Comparison of ENCODE assay signal across 24 cellular contexts in genomic region chr7:116329845-116330503, GRCh38.
DNase-seq lines count a peak whose midpoint lies in the region; ATAC-seq and TF ChIP-seq lines count a peak whose summit lies in the region.
"Had no signal": no experiment of that assay in that cellular context is flagged by ENCODE, and none has a peak within 500 bp of the region (broad histone marks: within the 10 kb centered on the region; RNA-seq: fewer than 3 reads in every experiment).

No MANE protein-coding gene starts in this region.

- no peaks in the 10 kb centered on the region for H4K20me1 ChIP-seq in SK-N-SH (ENCODE audit: insufficient read depth)

- TF ChIP-seq RAD21 in SK-N-SH (IDR thresholded peaks at IDR 0.05; ENCODE audit: low read length) = no peak

- peak; percentile 45 for ATAC-seq in SK-N-SH treated with all-trans-retinoic acid at 6 μM for 48 hours
- peak; percentile 59 for ATAC-seq in aorta (ENCODE audit: low FRiP score)
- no peak for ATAC-seq in gastrocnemius medialis
- ATAC-seq: activated T-cell treated with anti-CD3 and anti-CD28 coated beads, Interleukin-2, amount 50 U/mL, for 4 hours; HCT116; natural killer cell; pancreas; right lobe of liver had no signal

- H3K27ac ChIP-seq in SK-N-SH (ENCODE audit: low read depth in 2 of 2, low read length in 1 of 2) = peak overlapping the region in 1 of 2 experiments; percentile 41; a peak in 1 of 4 replicates
- no peak overlapping the region for H3K27ac ChIP-seq in aorta (ENCODE audit: low read depth in 1 of 2, low read length in 2 of 2)
- H3K27ac ChIP-seq in gastrocnemius medialis = peak overlapping the region in 1 of 4 donors; percentile 39
- H3K27ac ChIP-seq: 22Rv1, cardiac muscle cell, KMS-11, pancreas, right lobe of liver had no signal

- no peaks in the 10 kb centered on the region for H3K9me2 ChIP-seq in SK-N-SH

- no peaks in the 10 kb centered on the region for H3K36me3 Mint-ChIP-seq in osteocyte (ENCODE audit: unreplicated experiment)
- H3K36me3 Mint-ChIP-seq: CD8-positive, alpha-beta memory T cell; natural killer cell had no signal

- H3K9me3 ChIP-seq in SK-N-SH (no peaks in the 10 kb centered on the region), aorta (ENCODE audit: control insufficient read depth, low read length) (no peaks in the 10 kb centered on the region), gastrocnemius medialis (no peaks in the 10 kb centered on the region)
- H3K9me3 ChIP-seq: pancreas, right lobe of liver had no signal

- in situ Hi-C loops in gastrocnemius medialis (cut with MboI; ENCODE audit: low sequenced_read_pairs in 4 of 4) = loop anchor here in 1 of 4 donors (5.0 kb wide), 1 partner anchor 63 kb away; no protein-coding TSS in a partner anchor

- H3K4me1 Mint-ChIP-seq in osteocyte (ENCODE audit: unreplicated experiment) = peaks cover 46% of the 10 kb centered on the region
- H3K4me1 Mint-ChIP-seq: CD8-positive, alpha-beta memory T cell; natural killer cell had no signal

- no peaks in the 10 kb centered on the region for H3K36me3 ChIP-seq in SK-N-SH (replicated peaks in 1 of 2; ENCODE audit: control insufficient read depth in 1 of 2, insufficient read depth in 2 of 2, low read length in 1 of 2)
- no peaks in the 10 kb centered on the region for H3K36me3 ChIP-seq in aorta (ENCODE audit: control insufficient read depth in 1 of 2, insufficient read depth in 2 of 2, low read length in 1 of 2)
- no peaks in the 10 kb centered on the region for H3K36me3 ChIP-seq in gastrocnemius medialis
- H3K36me3 ChIP-seq: cardiac muscle cell, pancreas, right lobe of liver had no signal

- no peak for TF ChIP-seq EP300 in SK-N-SH (IDR thresholded peaks at IDR 0.05; ENCODE audit: borderline replicate concordance in 1 of 2, low read depth in 1 of 2, low read length in 1 of 2)

- no peak overlapping the region for H3K4me3 Mint-ChIP-seq in osteocyte (ENCODE audit: unreplicated experiment)
- H3K4me3 Mint-ChIP-seq: activated T-cell treated with anti-CD3 and anti-CD28 coated beads, Interleukin-2, amount 50 U/mL, for 4 hours; CD8-positive, alpha-beta memory T cell; natural killer cell had no signal

- no peak overlapping the region for H3K4me3 ChIP-seq in SK-N-SH (ENCODE audit: low read depth in 2 of 2, low read length in 1 of 2)
- H3K4me3 ChIP-seq in fibroblast of the aortic adventitia (ENCODE audit: low read depth, low read length) = no peak overlapping the region
- no peak overlapping the region for H3K4me3 ChIP-seq in aorta (ENCODE audit: low read length in 2 of 2)
- no peak overlapping the region for H3K4me3 ChIP-seq in gastrocnemius medialis
- H3K4me3 ChIP-seq: cardiac muscle cell, pancreas, right lobe of liver had no signal

- peak overlapping the region; percentile 92 for H3K27ac Mint-ChIP-seq in osteocyte (ENCODE audit: unreplicated experiment)
- H3K27ac Mint-ChIP-seq: CD8-positive, alpha-beta memory T cell; natural killer cell had no signal

- no peak overlapping the region for H3K9ac ChIP-seq in SK-N-SH
- H3K9ac ChIP-seq: KMS-11 had no signal

- POLR2A ChIA-PET in SK-N-SH (lab: Yijun Ruan, JAX) = no interaction called here

- no peaks in the 10 kb centered on the region for H3K9me3 Mint-ChIP-seq in osteocyte (ENCODE audit: unreplicated experiment)
- H3K9me3 Mint-ChIP-seq: activated T-cell treated with anti-CD3 and anti-CD28 coated beads, Interleukin-2, amount 50 U/mL, for 4 hours; CD8-positive, alpha-beta memory T cell; natural killer cell had no signal

- no peak for DNase-seq in SK-N-SH
- DNase-seq in fibroblast of the aortic adventitia (ENCODE audit: low read depth) = peak; percentile 17
- DNase-seq in osteocyte (ENCODE audit: extremely low spot score, unreplicated experiment) = no peak
- DNase-seq in aorta = no peak
- DNase-seq in gastrocnemius medialis = no peak
- no peak for DNase-seq in NCI-H146 treated with DMSO at 0.1 percent for 48 hours (lab: John Stamatoyannopoulos, UW; ENCODE audit: unreplicated experiment)
- no peak for DNase-seq in DMS 273 treated with DMSO at 0.1 percent for 48 hours (lab: John Stamatoyannopoulos, UW)
- DNase-seq: activated CD4-positive, CD25-positive, alpha-beta regulatory T cell treated with anti-CD3 and anti-CD28 coated beads, Interleukin-2, amount 50 U/mL, for 72 hours; activated naive CD4-positive, alpha-beta T cell; activated T-cell treated with anti-CD3 and anti-CD28 coated beads, Interleukin-2, amount 50 U/mL, for 4 hours; CD8-positive, alpha-beta memory T cell; DMS53; GF-D8; mesendoderm; natural killer cell; NCI-H146; NCI-H748 treated with DMSO at 0.1 percent for 48 hours; pancreas; right lobe of liver had no signal

- TF ChIP-seq CTCF in SK-N-SH (IDR thresholded peaks at IDR 0.05) (no peak), fibroblast of the aortic adventitia (IDR thresholded peaks at IDR 0.05; ENCODE audit: insufficient read depth, low read length) (no peak), osteocyte (IDR thresholded peaks at IDR 0.05) (no peak), gastrocnemius medialis (IDR thresholded peaks at IDR 0.05 in 4 of 5, conservative IDR thresholded peaks at IDR 0.05 in 1 of 5) (no peak)

- WGBS in SK-N-SH (ENCODE audit: low lambda C conversion rate) = 83% methylated on average over 1 of the region's 1 CpG
- 6 to 17% methylated on average over 1 of the region's 1 CpG for WGBS in aorta, 2 donors

- H3K79me2 ChIP-seq in SK-N-SH (ENCODE audit: insufficient read depth) = no peaks in the 10 kb centered on the region

- intact Hi-C loops in aorta (cut with DNase I) (no loop called here), gastrocnemius medialis (cut with DNase I; ENCODE audit: low total_unique reads) (no loop called here)

- no peak overlapping the region for H2AFZ ChIP-seq in SK-N-SH (ENCODE audit: low read depth)

- no peak overlapping the region for H3K4me2 ChIP-seq in SK-N-SH
- H3K4me2 ChIP-seq: KMS-11 had no signal

- no peaks in the 10 kb centered on the region for H3K27me3 Mint-ChIP-seq in osteocyte (ENCODE audit: unreplicated experiment)

- H3K27me3 ChIP-seq in SK-N-SH (ENCODE audit: insufficient read depth) (no peaks in the 10 kb centered on the region), aorta (ENCODE audit: control insufficient read depth in 1 of 2, insufficient read depth in 2 of 2, low read length in 1 of 2) (no peaks in the 10 kb centered on the region), gastrocnemius medialis (no peaks in the 10 kb centered on the region)
- H3K27me3 ChIP-seq: cardiac muscle cell, pancreas, right lobe of liver had no signal

- CTCF ChIA-PET in SK-N-SH (lab: Yijun Ruan, JAX) = interaction anchor here (1.3 kb wide), 1 partner anchor 11 kb away, joined by 3 read pairs; no protein-coding TSS in a partner anchor

- no peak for TF ChIP-seq POLR2A in gastrocnemius medialis (IDR thresholded peaks at IDR 0.05)

- peaks cover 19% of the 10 kb centered on the region for H3F3A ChIP-seq in SK-N-SH (replicated peaks; ENCODE audit: insufficient read depth)

- peaks cover 0 to 23% of the 10 kb centered on the region in 2 experiments for H3K4me1 ChIP-seq in SK-N-SH (ENCODE audit: control insufficient read depth in 1 of 2, insufficient read depth in 2 of 2, low read depth in 1 of 2, low read length in 1 of 2)
- H3K4me1 ChIP-seq in aorta (ENCODE audit: control insufficient read depth in 1 of 2, insufficient read depth in 2 of 2, low read length in 2 of 2) = peaks cover 3 to 6% of the 10 kb centered on the region in 2 donors
- no peaks in the 10 kb centered on the region for H3K4me1 ChIP-seq in gastrocnemius medialis
- H3K4me1 ChIP-seq: pancreas, right lobe of liver had no signal

TF ChIP-seq in SK-N-SH treated with all-trans-retinoic acid at 6 μM for 48 hours, 23 proteins besides CTCF, POLR2A, EP300 and RAD21:
- TF ChIP-seq TCF4 (CRISPR knock-in tag; IDR thresholded peaks at IDR 0.05; ENCODE audit: borderline replicate concordance) = no peak
- no peak for TF ChIP-seq ZNF565 (CRISPR knock-in tag; conservative IDR thresholded peaks at IDR 0.05; ENCODE audit: low read depth)
TF ChIP-seq in SK-N-SH treated with all-trans-retinoic acid at 6 μM for 48 hours: peak in this region for 0.

TF ChIP-seq in SK-N-SH, 30 proteins besides CTCF, POLR2A, EP300 and RAD21 (continues in another document):
- TF ChIP-seq RCOR1 (IDR thresholded peaks at IDR 0.05; ENCODE audit: low read length) (no peak), MEF2A (IDR thresholded peaks at IDR 0.05; ENCODE audit: borderline replicate concordance, low read depth) (no peak), ZBTB33 (IDR thresholded peaks at IDR 0.05; ENCODE audit: borderline replicate concordance, low read depth) (no peak), RXRA (IDR thresholded peaks at IDR 0.05; ENCODE audit: borderline replicate concordance, low read depth) (no peak), FOXM1 (IDR thresholded peaks at IDR 0.05; ENCODE audit: low read depth) (no peak), TEAD4 (IDR thresholded peaks at IDR 0.05; ENCODE audit: borderline replicate concordance, insufficient read depth) (no peak), FOSL2 (IDR thresholded peaks at IDR 0.05; ENCODE audit: borderline replicate concordance, low read depth) (no peak), MXI1 (IDR thresholded peaks at IDR 0.05; ENCODE audit: low read depth, low read length) (no peak), POLR2AphosphoS5 (IDR thresholded peaks at IDR 0.05; ENCODE audit: low read depth, low read length) (no peak)
- TF ChIP-seq, protein P1, sequence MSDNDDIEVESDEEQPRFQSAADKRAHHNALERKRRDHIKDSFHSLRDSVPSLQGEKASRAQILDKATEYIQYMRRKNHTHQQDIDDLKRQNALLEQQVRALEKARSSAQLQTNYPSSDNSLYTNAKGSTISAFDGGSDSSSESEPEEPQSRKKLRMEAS (IDR thresholded peaks at IDR 0.05; ENCODE audit: low read depth) = no peak

Comparison
In these comparisons a context has a peak if more than half of its experiments do, and no peak if none do; other contexts are left out.
1. ATAC-seq: peak in SK-N-SH treated with all-trans-retinoic acid at 6 μM for 48 hours (single experiment) and aorta (single experiment); none in gastrocnemius medialis (0 of 2).